8 cellular contexts compared by ENCODE assay signal in the genomic region with DNA sequence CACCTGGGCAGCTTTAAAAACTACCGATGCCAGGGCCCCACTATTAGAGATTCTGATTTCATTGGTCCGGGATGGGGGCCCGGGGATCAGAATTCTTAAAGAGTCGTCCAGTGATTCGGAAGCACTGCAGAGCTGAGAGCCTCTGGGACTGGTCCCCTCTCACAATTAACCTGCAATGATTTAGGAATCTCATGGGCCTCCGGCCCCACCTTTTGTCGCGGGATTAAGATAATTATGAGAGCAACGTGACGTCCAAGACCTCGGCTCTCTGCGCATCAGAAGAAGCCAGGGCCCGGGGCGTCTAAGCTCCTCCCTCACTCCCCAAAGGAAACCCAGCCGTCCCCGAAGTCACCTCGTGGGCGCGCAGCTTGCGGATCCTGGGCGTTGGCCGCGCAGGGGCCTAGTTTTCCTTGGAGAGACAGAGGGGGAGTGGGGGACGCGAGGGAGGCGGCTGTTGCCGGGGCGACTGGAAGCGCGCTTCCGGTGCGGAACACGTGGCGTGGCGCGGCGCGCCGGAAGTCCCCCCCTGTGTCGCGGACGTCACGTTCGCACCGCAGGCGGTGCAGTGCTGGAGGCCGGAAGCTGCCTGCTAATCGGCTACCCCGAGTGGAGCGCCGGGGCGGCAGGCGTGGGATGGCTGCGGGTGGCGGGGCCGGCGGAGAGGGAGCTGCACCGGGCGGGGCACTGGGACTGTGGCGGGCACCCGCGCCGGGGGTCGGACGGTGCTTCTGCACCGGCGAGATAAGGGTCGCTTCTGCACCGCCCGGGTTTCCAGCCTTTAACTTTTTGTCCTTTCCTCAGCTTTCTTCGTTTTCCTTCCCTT. TPM values are rescaled to one million over a fixed set of nuclear protein-coding genes. Genes with fewer than 3 reads are reported as not detected.
DNase-seq lines count a peak whose midpoint lies in the region; ATAC-seq and TF ChIP-seq lines count a peak whose summit lies in the region.

A gene with protein sequence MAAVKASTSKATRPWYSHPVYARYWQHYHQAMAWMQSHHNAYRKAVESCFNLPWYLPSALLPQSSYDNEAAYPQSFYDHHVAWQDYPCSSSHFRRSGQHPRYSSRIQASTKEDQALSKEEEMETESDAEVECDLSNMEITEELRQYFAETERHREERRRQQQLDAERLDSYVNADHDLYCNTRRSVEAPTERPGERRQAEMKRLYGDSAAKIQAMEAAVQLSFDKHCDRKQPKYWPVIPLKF (minus strand): TSS at position 468 of the 823 bp plus-strand sequence. CDS start 8,414 bp downstream, outside the sequence.

- H3K4me1 ChIP-seq in IMR-90 (ENCODE audit: control insufficient read depth, insufficient read depth, low read length) (peaks cover 4% of the 10 kb centered on the region), PC-3 (ENCODE audit: insufficient read depth, low read length) (peaks cover 46% of the 10 kb centered on the region), muscle layer of colon (ENCODE audit: insufficient read depth, low read length) (peaks cover 15% of the 10 kb centered on the region)

- peak within 1 kb of the TSS; percentile 83 for H3K9ac ChIP-seq in IMR-90 (ENCODE audit: low read depth, low read length)
- peak within 1 kb of the TSS; percentile 97 for H3K9ac ChIP-seq in PC-3 (ENCODE audit: low read length)
- peak within 1 kb of the TSS; percentile 47 for H3K9ac ChIP-seq in muscle layer of colon (ENCODE audit: low read length)

- H3K27me3 Mint-ChIP-seq in activated T-cell treated with anti-CD3 and anti-CD28 coated beads, Interleukin-2, amount 50 U/mL, for 24 hours: peaks cover 15% of the 10 kb centered on the region

- H2AFZ ChIP-seq in IMR-90 (replicated peaks; ENCODE audit: low read length, poor library complexity) (peak within 1 kb of the TSS; percentile 92), PC-3 (ENCODE audit: low read length) (peak within 1 kb of the TSS; percentile 71)

- peak within 1 kb of the TSS; percentile 74 for H3K23ac ChIP-seq in IMR-90 (ENCODE audit: low read depth, low read length)

- peak within 1 kb of the TSS; percentile 82 to 91 for H4K8ac ChIP-seq in IMR-90 (ENCODE audit: low read depth in 2 of 2, low read length in 2 of 2)

- H2BK20ac ChIP-seq in IMR-90 (ENCODE audit: low read depth, low read length): no peak within 1 kb of the TSS

- H4K91ac ChIP-seq in IMR-90 (ENCODE audit: insufficient read depth, low read depth, low read length): peak within 1 kb of the TSS; percentile 70

- peaks cover 4% of the 10 kb centered on the region for H3K9me1 ChIP-seq in IMR-90 (ENCODE audit: insufficient read depth, low read length)

- H3K27ac ChIP-seq in IMR-90 (ENCODE audit: insufficient read depth, low read length) (peak within 1 kb of the TSS; percentile 80), PC-3 (ENCODE audit: low read length) (peak within 1 kb of the TSS; percentile 98), muscle layer of colon (ENCODE audit: low read depth, low read length) (peak within 1 kb of the TSS; percentile 67)

- H3K4ac ChIP-seq in IMR-90 (ENCODE audit: low read depth, low read length): peak within 1 kb of the TSS; percentile 66

- intact Hi-C loops in IMR-90 (cut with micrococcal nuclease) (no loop called here), PC-3 (cut with micrococcal nuclease) (loop anchor here (1.0 to 5.0 kb wide), 2 partner anchors 97 to 134 kb away; no protein-coding TSS in a partner anchor)

- peak within 1 kb of the TSS; percentile 88 for H3K56ac ChIP-seq in IMR-90 (ENCODE audit: extremely low read depth, insufficient read depth, low read length)

- H3K79me2 ChIP-seq in PC-3 (ENCODE audit: low read length): peaks cover 21% of the 10 kb centered on the region

- 3% methylated on average over 29 of the region's 71 CpGs; no CpG with 5 or more reads in 1 of the 2 experiments for WGBS in IMR-90 (ENCODE audit: extremely low coverage in 2 of 2, insufficient read length in 1 of 2), 2 experiments

- peak within 1 kb of the TSS; percentile 66 for H2AK9ac ChIP-seq in IMR-90 (replicated peaks; ENCODE audit: low read depth, low read length, poor library complexity)

- H3K18ac ChIP-seq in IMR-90 (ENCODE audit: low read depth, low read length): peak within 1 kb of the TSS; percentile 35; the same call in 1 of the 2 replicates

- no peak within 1 kb of the TSS for H2BK15ac ChIP-seq in IMR-90 (ENCODE audit: low read depth, low read length)

- H3K9me2 ChIP-seq in PC-3 (replicated peaks; ENCODE audit: low read length): no peaks in the 10 kb centered on the region

- peak within 1 kb of the TSS; percentile 86 for H3K4me3 Mint-ChIP-seq in activated T-cell treated with anti-CD3 and anti-CD28 coated beads, Interleukin-2, amount 50 U/mL, for 24 hours

- H3K4me2 ChIP-seq in IMR-90 (ENCODE audit: low read depth, low read length): peak within 1 kb of the TSS; percentile 81
- peak within 1 kb of the TSS; percentile 91 for H3K4me2 ChIP-seq in PC-3 (ENCODE audit: low read length)

- TF ChIP-seq POLR2A in IMR-90 (IDR thresholded peaks at IDR 0.05; ENCODE audit: low read depth, low read length): peak; percentile 81

- H4K20me1 ChIP-seq in IMR-90 (ENCODE audit: insufficient read depth, low read length) (no peaks in the 10 kb centered on the region), PC-3 (ENCODE audit: low read length) (no peaks in the 10 kb centered on the region)

- peak; percentile 97 for DNase-seq in DMS 273 (lab: John Stamatoyannopoulos, UW; ENCODE audit: unreplicated experiment)
- DNase-seq in IMR-90: peak; percentile 91
- DNase-seq in PC-3: peak; percentile 88
- DNase-seq in activated T-cell treated with anti-CD3 and anti-CD28 coated beads, Interleukin-2, amount 50 U/mL, for 24 hours: peak; percentile 93
- DNase-seq in stimulated activated CD8-positive, alpha-beta memory T cell treated with anti-CD3 and anti-CD28 coated beads, Interleukin-7, amount 100 ng/mL, for 24 hours (ENCODE audit: low read depth): peak; percentile 69

- peak; percentile 82 for ATAC-seq in GM21526 (IDR thresholded peaks at IDR 0.05; ENCODE audit: low FRiP score, unreplicated experiment)
- ATAC-seq in IMR-90 (ENCODE audit: low read depth): peak; percentile 87
- ATAC-seq in PC-3: peak; percentile 73
- ATAC-seq in esophagus mucosa: peak; percentile 95

- no peak for TF ChIP-seq CTCF in IMR-90 (conservative IDR thresholded peaks at IDR 0.05; ENCODE audit: low read depth, low read length)
- no peak for TF ChIP-seq CTCF in PC-3 (conservative IDR thresholded peaks at IDR 0.05; ENCODE audit: low read depth, low read length)

- peaks cover 5 to 13% of the 10 kb centered on the region in 2 experiments; a peak in 2 of 4 replicates for H3K79me1 ChIP-seq in IMR-90 (ENCODE audit: low read depth in 1 of 2, low read length in 2 of 2)

- POLR2A ChIA-PET in IMR-90 (lab: Charles Lee; ENCODE audit: unreplicated experiment) (interaction anchor here (0.6 kb wide), 1 partner anchor 20 kb away, joined by 5 read pairs; no protein-coding TSS in a partner anchor), PC-3 (lab: Charles Lee; ENCODE audit: unreplicated experiment) (interaction anchor here (0.5 to 1.0 kb wide), 3 partner anchors 89 to 304 kb away, joined by 3 to 4 read pairs (median 4); partner anchors contain the start of genes OFD1 and TRAPPC2)

- peak within 1 kb of the TSS; percentile 92 for H3K14ac ChIP-seq in IMR-90 (replicated peaks; ENCODE audit: low read depth, low read length)

- peak within 1 kb of the TSS; percentile 68 for H3K4me3 ChIP-seq in IMR-90 (ENCODE audit: insufficient read depth, low read depth, low read length)
- H3K4me3 ChIP-seq in PC-3 (ENCODE audit: low read length): peak within 1 kb of the TSS; percentile 77
- H3K4me3 ChIP-seq in muscle layer of colon (ENCODE audit: low read depth in 1 of 2, low read length in 2 of 2): peak within 1 kb of the TSS; percentile 63 to 71

- H3K27me3 ChIP-seq in IMR-90 (ENCODE audit: control insufficient read depth, insufficient read depth, low read length) (peaks cover 3% of the 10 kb centered on the region; the same call in 1 of the 2 replicates), PC-3 (ENCODE audit: low read length) (no peaks in the 10 kb centered on the region), muscle layer of colon (ENCODE audit: control insufficient read depth in 1 of 2, insufficient read depth in 2 of 2, low read length in 2 of 2) (no peaks in the 10 kb centered on the region)

- peak within 1 kb of the TSS; percentile 81 for H2BK120ac ChIP-seq in IMR-90 (ENCODE audit: low read depth, low read length)

- peak within 1 kb of the TSS; percentile 95 for H3K27ac Mint-ChIP-seq in activated T-cell treated with anti-CD3 and anti-CD28 coated beads, Interleukin-2, amount 50 U/mL, for 24 hours

- peaks cover 47% of the 10 kb centered on the region for H3K4me1 Mint-ChIP-seq in activated T-cell treated with anti-CD3 and anti-CD28 coated beads, Interleukin-2, amount 50 U/mL, for 24 hours (ENCODE audit: low read depth)

- no peaks in the 10 kb centered on the region for H3K9me3 Mint-ChIP-seq in activated T-cell treated with anti-CD3 and anti-CD28 coated beads, Interleukin-2, amount 50 U/mL, for 24 hours

- no peaks in the 10 kb centered on the region for H3F3A ChIP-seq in PC-3 (ENCODE audit: low read length, unreplicated experiment)

- TF ChIP-seq RAD21 in IMR-90 (IDR thresholded peaks at IDR 0.05; ENCODE audit: low read length): no peak

- H4K5ac ChIP-seq in IMR-90 (ENCODE audit: low read depth, low read length): peak within 1 kb of the TSS; percentile 33

- no peak within 1 kb of the TSS for H2AK5ac ChIP-seq in IMR-90 (ENCODE audit: low read depth, low read length)

- no peaks in the 10 kb centered on the region for H3K36me3 ChIP-seq in IMR-90 (ENCODE audit: control insufficient read depth, insufficient read depth, low read length)
- H3K36me3 ChIP-seq in PC-3 (ENCODE audit: low read depth, low read length): no peaks in the 10 kb centered on the region
- no peaks in the 10 kb centered on the region for H3K36me3 ChIP-seq in muscle layer of colon (ENCODE audit: insufficient read depth, low read length)

- dilution Hi-C loops in IMR-90 (cut with HindIII; ENCODE audit: low sequenced_read_pairs, unreplicated experiment): no loop called here

- H3K36me3 Mint-ChIP-seq in activated T-cell treated with anti-CD3 and anti-CD28 coated beads, Interleukin-2, amount 50 U/mL, for 24 hours (ENCODE audit: low read depth): peaks cover 22% of the 10 kb centered on the region

- CTCF ChIA-PET in IMR-90 (lab: Yijun Ruan, JAX): interaction anchor here (0.9 to 1.1 kb wide), 2 partner anchors 523 to 1213 kb away, joined by 3 read pairs; no protein-coding TSS in a partner anchor
- CTCF ChIA-PET in PC-3 (lab: Charles Lee): no interaction called here

- no peaks in the 10 kb centered on the region for H3K9me3 ChIP-seq in IMR-90 (ENCODE audit: control insufficient read depth, insufficient read depth, low read length)
- H3K9me3 ChIP-seq in PC-3 (ENCODE audit: low read length): no peaks in the 10 kb centered on the region
- H3K9me3 ChIP-seq in muscle layer of colon (ENCODE audit: low read length): no peaks in the 10 kb centered on the region

- no TSS peak for BruUV-seq in IMR-90 (replicated peaks; lab: Mats Ljungman, UMichigan)
- no TSS peak for BruUV-seq in PC-3 (replicated peaks; lab: Mats Ljungman, UMichigan)

- H2BK5ac ChIP-seq in IMR-90 (ENCODE audit: low read depth, low read length, poor library complexity, severe bottlenecking): peak within 1 kb of the TSS; percentile 85

- in situ Hi-C loops in IMR-90 (cut with MboI; ENCODE audit: low sequenced_read_pairs): loop anchor here (5.0 to 25.0 kb wide), 4 partner anchors 265 to 1067 kb away; partner anchors contain the start of gene TCEANC

RNA-seq across cellular contexts. Expression of the gene that starts here (rescaled TPM):
- 11.1 and 12.0 TPM in 2 replicates for total RNA-seq in IMR-90 (2012; rRNA removed)
- 20.6 and 24.1 TPM in 2 replicates for polyA plus RNA-seq in IMR-90 (2012; rRNA removed)
- polyA plus RNA-seq in IMR-90 (2012; cell fraction: cytosol; rRNA removed): 19.9 and 21.5 TPM in 2 replicates
- 34.7 and 68.5 TPM in 2 replicates for polyA plus RNA-seq in IMR-90 (2012; cell fraction: nucleus; rRNA removed; ENCODE audit: low replicate concordance)
- total RNA-seq in PC-3 (2014; rRNA removed): 6.3 and 8.3 TPM in 2 replicates
- total RNA-seq in esophagus mucosa: 17.4 TPM

Comparison
In these comparisons a context has a peak if more than half of its experiments do, and no peak if none do; other contexts are left out.
1. Peak in every context shown above with its lines: DNase-seq, ATAC-seq, H3K4me3 ChIP-seq and H3K27ac ChIP-seq.
2. H3K9ac ChIP-seq: peak in every context shown above with its lines; median percentile 97 in PC-3; 83 in IMR-90; 47 in muscle layer of colon.